Comparison of ENCODE assay signal across 11 cellular contexts in genomic region chr2:73971722-73972121, GRCh38. TPM values are rescaled to one million over a fixed set of nuclear protein-coding genes. Genes with fewer than 3 reads are reported as not detected.
DNase-seq lines count a peak whose midpoint lies in the region; ATAC-seq lines count a peak whose summit lies in the region.
"Had no signal": no experiment of that assay in that cellular context is flagged by ENCODE, and none has a peak within 500 bp of the region (broad histone marks: within the 10 kb centered on the region; RNA-seq: fewer than 3 reads in every experiment).

No MANE protein-coding gene starts in this region.

- H3K36me3 Mint-ChIP-seq in activated CD4-positive, alpha-beta T cell treated with anti-CD3 and anti-CD28 coated beads, Interleukin-2, amount 10 ng/mL, durations not matched to agents 7 days and 5 days (ENCODE audit: low read depth) = no peaks in the 10 kb centered on the region
- H3K36me3 Mint-ChIP-seq in activated naive CD8-positive, alpha-beta T cell treated with anti-CD3 and anti-CD28 coated beads, Interleukin-2, amount 50 U/mL, for 24 hours (ENCODE audit: low read depth) = peaks cover 4% of the 10 kb centered on the region

- H3K27ac Mint-ChIP-seq in activated CD4-positive, alpha-beta T cell treated with anti-CD3 and anti-CD28 coated beads, Interleukin-2, amount 10 ng/mL, durations not matched to agents 7 days and 5 days = peak overlapping the region; percentile 87
- H3K27ac Mint-ChIP-seq in activated naive CD8-positive, alpha-beta T cell treated with anti-CD3 and anti-CD28 coated beads, Interleukin-2, amount 50 U/mL, for 24 hours = peak overlapping the region; percentile 90

- no peaks in the 10 kb centered on the region for H3K9me3 ChIP-seq in KOPT-K1 (ENCODE audit: insufficient read depth, low read length, poor library complexity, severe bottlenecking)
- H3K9me3 ChIP-seq: esophagus squamous epithelium, pancreas had no signal

- peaks cover 71% of the 10 kb centered on the region for H3K4me1 Mint-ChIP-seq in activated CD4-positive, alpha-beta T cell treated with anti-CD3 and anti-CD28 coated beads, Interleukin-2, amount 10 ng/mL, durations not matched to agents 7 days and 5 days
- peaks cover 53% of the 10 kb centered on the region for H3K4me1 Mint-ChIP-seq in activated naive CD8-positive, alpha-beta T cell treated with anti-CD3 and anti-CD28 coated beads, Interleukin-2, amount 50 U/mL, for 24 hours

- H3K27ac ChIP-seq in KOPT-K1 (ENCODE audit: low read depth, low read length, poor library complexity, severe bottlenecking) = peak overlapping the region; percentile 78
- H3K27ac ChIP-seq: pancreas had no signal

- peak overlapping the region; percentile 46 for H3K4me3 Mint-ChIP-seq in activated CD4-positive, alpha-beta T cell treated with anti-CD3 and anti-CD28 coated beads, Interleukin-2, amount 10 ng/mL, durations not matched to agents 7 days and 5 days
- peak overlapping the region; percentile 67 for H3K4me3 Mint-ChIP-seq in activated naive CD8-positive, alpha-beta T cell treated with anti-CD3 and anti-CD28 coated beads, Interleukin-2, amount 50 U/mL, for 24 hours

- peak; percentile 38 for ATAC-seq in activated naive CD8-positive, alpha-beta T cell treated with anti-CD3 and anti-CD28 coated beads, Interleukin-2, amount 50 U/mL, for 24 hours

- CTCF ChIA-PET in activated CD4-positive, alpha-beta T cell treated with anti-CD3 and anti-CD28 coated beads, Interleukin-2, amount 10 ng/mL, durations not matched to agents 7 days and 5 days (lab: Charles Lee) = interaction anchor here (1.0 to 1.1 kb wide), 2 partner anchors 11 to 14 kb away, joined by 3 read pairs; no protein-coding TSS in a partner anchor

- H3K36me3 ChIP-seq in KOPT-K1 (ENCODE audit: insufficient read depth, low read length) = no peaks in the 10 kb centered on the region
- H3K36me3 ChIP-seq: esophagus squamous epithelium, pancreas had no signal

- POLR2A ChIA-PET in activated CD4-positive, alpha-beta T cell treated with anti-CD3 and anti-CD28 coated beads, Interleukin-2, amount 10 ng/mL, durations not matched to agents 7 days and 5 days (lab: Charles Lee) = no interaction called here

- no peaks in the 10 kb centered on the region for H3K9me3 Mint-ChIP-seq in activated CD4-positive, alpha-beta T cell treated with anti-CD3 and anti-CD28 coated beads, Interleukin-2, amount 10 ng/mL, durations not matched to agents 7 days and 5 days
- H3K9me3 Mint-ChIP-seq in activated naive CD8-positive, alpha-beta T cell treated with anti-CD3 and anti-CD28 coated beads, Interleukin-2, amount 50 U/mL, for 24 hours = no peaks in the 10 kb centered on the region

- no peaks in the 10 kb centered on the region for H3K27me3 Mint-ChIP-seq in activated CD4-positive, alpha-beta T cell treated with anti-CD3 and anti-CD28 coated beads, Interleukin-2, amount 10 ng/mL, durations not matched to agents 7 days and 5 days
- H3K27me3 Mint-ChIP-seq in activated naive CD8-positive, alpha-beta T cell treated with anti-CD3 and anti-CD28 coated beads, Interleukin-2, amount 50 U/mL, for 24 hours = no peaks in the 10 kb centered on the region

- DNase-seq in activated CD4-positive, alpha-beta T cell treated with anti-CD3 and anti-CD28 coated beads, Interleukin-2, amount 10 ng/mL, durations not matched to agents 7 days and 5 days = no peak
- no peak for DNase-seq in activated CD4-positive, alpha-beta T cell treated with anti-CD3 and anti-CD28 coated beads, Interleukin-2, amount 50 U/mL, for 1 hour
- no peak for DNase-seq in activated naive CD8-positive, alpha-beta T cell treated with anti-CD3 and anti-CD28 coated beads, Interleukin-2, amount 50 U/mL, for 24 hours
- peak; percentile 65 for DNase-seq in renal cortical epithelial cell (ENCODE audit: low read depth)
- DNase-seq in COR-L47 (lab: John Stamatoyannopoulos, UW) = no peak
- no peak for DNase-seq in NCI-H526 treated with DMSO at 0.1 percent for 48 hours (lab: John Stamatoyannopoulos, UW)
- DNase-seq in NCI-H2107 treated with DMSO at 0.1 percent for 48 hours (lab: John Stamatoyannopoulos, UW; ENCODE audit: unreplicated experiment) = no peak
- DNase-seq: ACHN, esophagus squamous epithelium had no signal

RNA-seq across cellular contexts. Expression of gene TET3, which starts 13.0 kb away (rescaled TPM):
- 10 to 100 TPM; 17.9 to 18.8 TPM for total RNA-seq in activated CD4-positive, alpha-beta T cell treated with anti-CD3 and anti-CD28 coated beads, Interleukin-2, amount 10 ng/mL, durations not matched to agents 7 days and 5 days
- 3.6 and 8.7 TPM in 2 replicates for total RNA-seq in renal cortical epithelial cell

RNA-seq across cellular contexts. Expression of gene DGUOK, which starts 45.0 kb away (rescaled TPM):
- total RNA-seq in activated CD4-positive, alpha-beta T cell treated with anti-CD3 and anti-CD28 coated beads, Interleukin-2, amount 10 ng/mL, durations not matched to agents 7 days and 5 days = 10 to 100 TPM; 64.1 to 72.3 TPM
- total RNA-seq in renal cortical epithelial cell = 26.9 and 71.4 TPM in 2 replicates
